17 cellular contexts compared by ENCODE assay signal in genomic region chr7:80781146-80781545, GRCh38.
DNase-seq lines count a peak whose midpoint lies in the region; ATAC-seq and TF ChIP-seq lines count a peak whose summit lies in the region.
"Had no signal": no experiment of that assay in that cellular context is flagged by ENCODE, and none has a peak within 500 bp of the region (broad histone marks: within the 10 kb centered on the region; RNA-seq: fewer than 3 reads in every experiment).

No MANE protein-coding gene starts in this region.

- DNase-seq in Right ventricle myocardium inferior (ENCODE audit: missing footprints) (no peak), cardiac septum (ENCODE audit: low spot score) (no peak), prostate gland (ENCODE audit: low spot score) (no peak), GM13976 (ENCODE audit: low spot score) (no peak), NCI-H345 (lab: John Stamatoyannopoulos, UW) (no peak), NCI-H1436 treated with DMSO at 0.1 percent for 48 hours (lab: John Stamatoyannopoulos, UW) (no peak)
- DNase-seq in activated CD8-positive, alpha-beta T cell treated with anti-CD3 and anti-CD28 coated beads for 36 hours = no peak
- DNase-seq: activated CD8-positive, alpha-beta memory T cell treated with anti-CD3 and anti-CD28 coated beads for 24 hours; activated naive CD4-positive, alpha-beta T cell; DMS153; NCI-H2029 treated with DMSO at 0.1 percent for 48 hours had no signal

- no peaks in the 10 kb centered on the region for H3K36me3 Mint-ChIP-seq in activated CD8-positive, alpha-beta T cell treated with anti-CD3 and anti-CD28 coated beads for 36 hours (ENCODE audit: low read depth)

- peaks cover 25 to 81% (median 26%) of the 10 kb centered on the region in 3 donors for H3K4me1 ChIP-seq in gastroesophageal sphincter
- H3K4me1 ChIP-seq in prostate gland (replicated peaks) = peaks cover 4% of the 10 kb centered on the region

- TF ChIP-seq CTCF in gastroesophageal sphincter (IDR thresholded peaks at IDR 0.05) (no peak), prostate gland (IDR thresholded peaks at IDR 0.05) (no peak), GM13976 (IDR thresholded peaks at IDR 0.05; ENCODE audit: borderline replicate concordance, control extremely low read depth, extremely low read depth, insufficient read depth, missing control alignments) (no peak)
- no peak for TF ChIP-seq CTCF in activated CD8-positive, alpha-beta T cell treated with anti-CD3 and anti-CD28 coated beads for 36 hours (IDR thresholded peaks at IDR 0.05)

- in situ Hi-C loops in GM13976 (cut with MboI; ENCODE audit: low sequenced_read_pairs, unreplicated experiment) = no loop called here

- intact Hi-C loops in Right ventricle myocardium inferior (cut with DNase I) (no loop called here), cardiac septum (cut with DNase I) (no loop called here), prostate gland (cut with DNase I) (loop anchor here (5.0 kb wide), 1 partner anchor 76 kb away; no protein-coding TSS in a partner anchor)
- intact Hi-C loops in activated CD8-positive, alpha-beta T cell treated with anti-CD3 and anti-CD28 coated beads for 36 hours (cut with micrococcal nuclease) = no loop called here

- H3K36me3 ChIP-seq in gastroesophageal sphincter (no peaks in the 10 kb centered on the region), prostate gland (no peaks in the 10 kb centered on the region)
- H3K36me3 ChIP-seq: thyroid gland had no signal

- TF ChIP-seq POLR2A in gastroesophageal sphincter (IDR thresholded peaks at IDR 0.05) (no peak), prostate gland (IDR thresholded peaks at IDR 0.05) (no peak)

- peak; percentile 55 for ATAC-seq in Right ventricle myocardium inferior
- peak; percentile 48 for ATAC-seq in gastroesophageal sphincter
- ATAC-seq in activated CD8-positive, alpha-beta T cell treated with anti-CD3 and anti-CD28 coated beads for 36 hours = no peak
- ATAC-seq: mucosa of descending colon had no signal

- H3K27me3 ChIP-seq in gastroesophageal sphincter (no peaks in the 10 kb centered on the region), prostate gland (replicated peaks; ENCODE audit: insufficient read depth) (no peaks in the 10 kb centered on the region)
- H3K27me3 ChIP-seq: thyroid gland had no signal

- no peaks in the 10 kb centered on the region for H3K27me3 Mint-ChIP-seq in activated CD8-positive, alpha-beta T cell treated with anti-CD3 and anti-CD28 coated beads for 36 hours
- H3K27me3 Mint-ChIP-seq: central memory CD8-positive, alpha-beta T cell had no signal

- POLR2A ChIA-PET in activated CD8-positive, alpha-beta T cell treated with anti-CD3 and anti-CD28 coated beads for 36 hours (lab: Charles Lee) = no interaction called here

- H3K4me3 ChIP-seq in gastroesophageal sphincter (no peak overlapping the region), prostate gland (no peak overlapping the region)
- H3K4me3 ChIP-seq: mucosa of descending colon, PC-9, skin epidermis, thyroid gland had no signal

- no peak for TF ChIP-seq EP300 in gastroesophageal sphincter (IDR thresholded peaks at IDR 0.05)

- H3K9me3 ChIP-seq in gastroesophageal sphincter (no peaks in the 10 kb centered on the region), prostate gland (no peaks in the 10 kb centered on the region)
- H3K9me3 ChIP-seq: mucosa of descending colon, thyroid gland had no signal

- H3K27ac ChIP-seq in gastroesophageal sphincter (peak overlapping the region; percentile 73 to 78 (median 78)), prostate gland (peak overlapping the region; percentile 42 to 60)
- H3K27ac ChIP-seq: PC-9, thyroid gland had no signal

- H3K4me3 Mint-ChIP-seq in activated CD8-positive, alpha-beta T cell treated with anti-CD3 and anti-CD28 coated beads for 36 hours = no peak overlapping the region
- H3K4me3 Mint-ChIP-seq: central memory CD8-positive, alpha-beta T cell had no signal

- no peaks in the 10 kb centered on the region for H3K4me1 Mint-ChIP-seq in activated CD8-positive, alpha-beta T cell treated with anti-CD3 and anti-CD28 coated beads for 36 hours (ENCODE audit: low read depth)
- H3K4me1 Mint-ChIP-seq: central memory CD8-positive, alpha-beta T cell had no signal

- no peak overlapping the region for H3K27ac Mint-ChIP-seq in activated CD8-positive, alpha-beta T cell treated with anti-CD3 and anti-CD28 coated beads for 36 hours

- CTCF ChIA-PET in activated CD8-positive, alpha-beta T cell treated with anti-CD3 and anti-CD28 coated beads for 36 hours (lab: Charles Lee) = no interaction called here

- H3K9me3 Mint-ChIP-seq in activated CD8-positive, alpha-beta T cell treated with anti-CD3 and anti-CD28 coated beads for 36 hours = no peaks in the 10 kb centered on the region

- 34 to 58% methylated on average over 2 of the region's 2 CpGs for WGBS in gastroesophageal sphincter (ENCODE audit: low coverage in 1 of 2), 2 donors
- 46% methylated on average over 2 of the region's 2 CpGs for WGBS in prostate gland
